9 cellular contexts compared by ENCODE assay signal in the genomic region with DNA sequence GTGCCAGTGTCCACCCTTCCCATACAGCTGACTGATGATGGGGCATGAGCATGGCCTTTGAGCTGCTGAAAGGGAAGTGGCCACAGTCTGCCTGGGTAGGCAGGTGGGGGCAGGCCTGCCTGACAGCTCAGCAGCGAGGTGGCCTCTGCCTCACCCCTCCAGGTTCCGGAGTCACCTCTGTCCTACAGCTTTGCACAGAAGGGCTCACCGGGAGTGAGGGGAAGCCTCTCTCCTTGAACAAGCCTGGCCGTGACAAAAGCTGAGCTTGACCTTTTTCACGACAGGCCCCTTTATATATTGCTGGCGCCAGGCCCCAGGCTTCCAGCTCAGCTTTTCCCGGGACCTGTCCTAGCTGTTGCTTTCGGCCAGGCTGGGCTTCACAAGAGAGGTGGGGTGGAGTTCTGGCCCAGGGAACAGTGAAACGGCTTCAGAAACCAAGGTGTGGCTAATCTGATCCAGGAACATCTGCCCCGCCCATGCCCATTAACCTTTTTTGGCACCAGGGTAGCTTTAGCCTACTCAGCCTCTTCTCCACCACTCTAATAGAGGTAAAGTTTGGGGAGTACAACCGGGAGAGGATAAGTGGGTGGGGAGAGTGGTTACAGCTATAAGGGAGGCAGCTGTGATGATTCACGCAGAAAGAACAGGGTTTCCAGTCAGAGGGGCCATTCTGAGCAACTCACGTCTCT. TPM values are rescaled to one million over a fixed set of nuclear protein-coding genes. Genes with fewer than 3 reads are reported as not detected.
DNase-seq lines count a peak whose midpoint lies in the region; ATAC-seq, FAIRE-seq and TF ChIP-seq lines count a peak whose summit lies in the region.
"Had no signal": no experiment of that assay in that cellular context is flagged by ENCODE, and none has a peak within 500 bp of the region (broad histone marks: within the 10 kb centered on the region; RNA-seq: fewer than 3 reads in every experiment).

No MANE protein-coding gene starts in this region.

- peaks cover 12% of the 10 kb centered on the region for H3K4me1 ChIP-seq in Karpas-422 (ENCODE audit: low read length)

- no peak overlapping the region for H3K4me2 ChIP-seq in Karpas-422 (ENCODE audit: low read depth, low read length, poor library complexity, severe bottlenecking)

- no peaks in the 10 kb centered on the region for H3K79me2 ChIP-seq in Karpas-422 (ENCODE audit: low read length)

- TF ChIP-seq CTCF in bronchial epithelial cell (IDR thresholded peaks at IDR 0.05; ENCODE audit: insufficient read depth, low read length, severe bottlenecking): no peak

- no peak for FAIRE-seq in bronchial epithelial cell (lab: Jason Lieb, UNC)

- no peak for ATAC-seq in HG02610 (IDR thresholded peaks at IDR 0.05; ENCODE audit: unreplicated experiment)

- H3K9me2 ChIP-seq in Karpas-422 (replicated peaks; ENCODE audit: insufficient read depth, low read length): no peaks in the 10 kb centered on the region

- DNase-seq in AG20443 (ENCODE audit: low spot score) (peak; percentile 69), LHCN-M2 (ENCODE audit: low read depth) (peak; percentile 71), bronchial epithelial cell (ENCODE audit: low read depth) (peak; percentile 92), non-pigmented ciliary epithelial cell (ENCODE audit: low read depth) (peak; percentile 30), NCI-H446 treated with DMSO at 0.1 percent for 48 hours (lab: John Stamatoyannopoulos, UW) (no peak), Karpas-422 (no peak), OCI-M1 (lab: John Stamatoyannopoulos, UW) (no peak)
- DNase-seq: heart left ventricle had no signal

- no peak overlapping the region for H3K9ac ChIP-seq in Karpas-422 (ENCODE audit: low read length)

- no peaks in the 10 kb centered on the region for H4K20me1 ChIP-seq in Karpas-422 (ENCODE audit: insufficient read depth, low read depth, low read length)

- H3K4me3 ChIP-seq in bronchial epithelial cell (ENCODE audit: low read depth, low read length): no peak overlapping the region
- no peak overlapping the region for H3K4me3 ChIP-seq in Karpas-422 (ENCODE audit: low read length)
- H3K4me3 ChIP-seq: heart left ventricle had no signal

- no peaks in the 10 kb centered on the region for H3K27me3 ChIP-seq in bronchial epithelial cell (ENCODE audit: control insufficient read depth, insufficient read depth, low read length)
- H3K27me3 ChIP-seq in Karpas-422 (ENCODE audit: low read length): no peaks in the 10 kb centered on the region

- no peak overlapping the region for H2AFZ ChIP-seq in Karpas-422 (ENCODE audit: low read length)

- H3K9me3 ChIP-seq in Karpas-422 (ENCODE audit: low read length): no peaks in the 10 kb centered on the region
- H3K9me3 ChIP-seq: heart left ventricle had no signal

- H3K27ac ChIP-seq in Karpas-422 (ENCODE audit: low read length): no peak overlapping the region

- peaks cover 9% of the 10 kb centered on the region for H3K36me3 ChIP-seq in bronchial epithelial cell (ENCODE audit: control insufficient read depth, insufficient read depth, low read length)
- H3K36me3 ChIP-seq in Karpas-422 (ENCODE audit: insufficient read depth, low read length): no peaks in the 10 kb centered on the region
- H3K36me3 ChIP-seq: heart left ventricle had no signal

RNA-seq across cellular contexts. Expression of a gene that starts 42.9 kb away (rescaled TPM):
- 0.45 and 0.75 TPM in 2 replicates for total RNA-seq in LHCN-M2 (2014; rRNA removed)
- 4.6 TPM for polyA plus RNA-seq in LHCN-M2 (2012)
- 11.3 and 46.1 TPM in 2 replicates for total RNA-seq in bronchial epithelial cell
- total RNA-seq in Karpas-422 (2014; rRNA removed; shearing (Covaris generic); ENCODE audit: low replicate concordance): 0.11 and 0.83 TPM in 2 replicates

RNA-seq across cellular contexts. Expression of a gene that starts 49.2 kb away (rescaled TPM):
- total RNA-seq in LHCN-M2 (2014; rRNA removed): 18.1 and 26.5 TPM in 2 replicates
- 9.8 TPM for polyA plus RNA-seq in LHCN-M2 (2012)
- total RNA-seq in bronchial epithelial cell: 10.5 and 12.6 TPM in 2 replicates
- 25.8 and 25.9 TPM in 2 replicates for total RNA-seq in Karpas-422 (2014; rRNA removed; shearing (Covaris generic); ENCODE audit: low replicate concordance)

Comparison
In these comparisons a context has a peak if more than half of its experiments do, and no peak if none do; other contexts are left out.
1. DNase-seq: peak in AG20443 (single experiment), LHCN-M2 (single experiment), bronchial epithelial cell (single experiment) and non-pigmented ciliary epithelial cell (single experiment); none in NCI-H446 treated with DMSO at 0.1 percent for 48 hours (single experiment), Karpas-422 (single experiment) and OCI-M1 (single experiment).